Comparison of ENCODE assay signal across 8 cellular contexts in the genomic region with DNA sequence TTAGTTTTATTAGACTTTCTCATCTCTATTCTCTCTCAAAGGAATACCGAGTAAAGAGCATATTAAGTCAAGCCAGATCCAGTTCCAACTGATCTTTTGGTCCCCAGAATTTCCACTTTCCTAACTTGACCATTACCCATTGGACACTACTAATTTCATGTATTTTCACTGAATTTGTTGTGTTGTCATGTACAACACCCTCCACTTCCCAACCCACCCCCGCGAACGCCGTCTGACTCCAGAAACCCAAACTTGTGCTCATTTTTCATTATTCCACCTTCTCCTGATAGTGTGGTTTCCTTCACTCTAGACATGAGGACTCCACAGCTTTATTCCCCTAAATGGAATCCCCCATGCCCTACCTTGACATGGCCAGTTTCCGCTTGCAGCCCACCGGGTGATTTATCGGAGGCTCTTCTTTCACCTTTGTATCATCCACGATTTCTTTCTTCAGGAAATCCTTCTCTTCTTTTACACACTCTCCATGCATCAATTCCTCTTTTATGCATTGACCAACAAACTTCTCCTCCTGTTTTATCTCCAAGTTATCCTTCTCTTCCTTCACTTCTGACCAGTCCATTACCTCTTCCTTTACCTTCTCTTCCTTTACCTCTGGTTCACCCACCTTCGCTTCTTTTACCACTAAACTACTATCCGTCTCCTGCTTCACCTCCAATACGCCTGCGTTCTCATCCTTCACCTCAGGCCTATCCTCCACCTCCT. TPM values are rescaled to one million over a fixed set of nuclear protein-coding genes. Genes with fewer than 3 reads are reported as not detected.
DNase-seq lines count a peak whose midpoint lies in the region; ATAC-seq, FAIRE-seq and TF ChIP-seq lines count a peak whose summit lies in the region.

No MANE protein-coding gene starts in this region.

- no peaks in the 10 kb centered on the region for H3K27me3 ChIP-seq in right lobe of liver

- TF ChIP-seq CTCF in right lobe of liver (IDR thresholded peaks at IDR 0.05), result no peak
- no peak for TF ChIP-seq CTCF in D721Med (IDR thresholded peaks at IDR 0.05; ENCODE audit: insufficient read depth, missing control alignments)

- no peaks in the 10 kb centered on the region for H3K9me3 ChIP-seq in right lobe of liver

- intact Hi-C loops in right lobe of liver (cut with DNase I), result loop anchor here in 1 of 2 donors (10.0 kb wide), 2 partner anchors 93 to 403 kb away; no protein-coding TSS in a partner anchor

- peaks cover 0 to 6% (median 0%) of the 10 kb centered on the region in 4 donors for H3K36me3 ChIP-seq in right lobe of liver

- DNase-seq in UCSD-AML1 (lab: John Stamatoyannopoulos, UW; ENCODE audit: unreplicated experiment) (peak; percentile 8), right lobe of liver (no peak), D721Med (ENCODE audit: insufficient read length, low spot score) (no peak), SK-N-DZ (ENCODE audit: low spot score) (no peak)
- no peak for DNase-seq in stimulated activated CD4-positive, alpha-beta T cell treated with anti-CD3 and anti-CD28 coated beads, Interleukin-4, amount 100 ng/mL, for 24 hours

- H3K27ac ChIP-seq in right lobe of liver, result peak overlapping the region in 2 of 3 donors; percentile 75 to 76

- no peak for FAIRE-seq in D721Med (lab: Jason Lieb, UNC)

- 12% methylated on average over 13 of the region's 13 CpGs for WGBS in right lobe of liver (ENCODE audit: insufficient coverage, low coverage, low lambda C conversion rate, missing lambda C conversion rate)

- peak; percentile 7 for ATAC-seq in GM18499 (IDR thresholded peaks at IDR 0.05; ENCODE audit: insufficient read depth, unreplicated experiment)
- ATAC-seq in HG02870 (IDR thresholded peaks at IDR 0.05; ENCODE audit: unreplicated experiment), result peak; percentile 30
- no peak for ATAC-seq in right lobe of liver
- ATAC-seq in HG03039 (IDR thresholded peaks at IDR 0.05; ENCODE audit: unreplicated experiment), result no peak

- H3K4me1 ChIP-seq in right lobe of liver, result peaks cover 0 to 10% (median 4%) of the 10 kb centered on the region in 4 donors

- no peak for TF ChIP-seq POLR2A in right lobe of liver (IDR thresholded peaks at IDR 0.05)

- peak overlapping the region; percentile 62 to 78 (median 65) for H3K4me3 ChIP-seq in right lobe of liver

RNA-seq across cellular contexts. Expression of gene ZNHIT6, which starts 0.8 kb away (rescaled TPM):
- 1 to 10 TPM; 3.1 to 5.1 (median 4.2) TPM for total RNA-seq in right lobe of liver
- polyA plus RNA-seq in SK-N-DZ (2014; cell fraction: cytosol; rRNA removed), result 6.4 and 10.7 TPM in 2 replicates
- polyA plus RNA-seq in SK-N-DZ (2014; cell fraction: nucleus; rRNA removed), result 6.7 and 8.8 TPM in 2 replicates

Comparison
In these comparisons a context has a peak if more than half of its experiments do, and no peak if none do; other contexts are left out.
1. ATAC-seq: peak in GM18499 (single experiment) and HG02870 (single experiment); none in right lobe of liver (0 of 4) and HG03039 (single experiment).